In genomic region chr11:506238-506949, GRCh38 we compare ENCODE assay signal across 8 cellular contexts. TPM values are rescaled to one million over a fixed set of nuclear protein-coding genes. Genes with fewer than 3 reads are reported as not detected.
DNase-seq lines count a peak whose midpoint lies in the region; ATAC-seq and TF ChIP-seq lines count a peak whose summit lies in the region.

No MANE protein-coding gene starts in this region.

- WGBS in spleen, 5 donors: 0 to 1% (median 0%) methylated on average over 28 to 63 of the region's 63 CpGs

- peaks cover 41% of the 10 kb centered on the region for H3K4me1 Mint-ChIP-seq in activated B cell treated with CpG ODN at 0.5 μM for 24 hours

- H3K27me3 ChIP-seq in spleen (replicated peaks in 1 of 7): no peaks in the 10 kb centered on the region

- peaks cover 0 to 39% (median 9%) of the 10 kb centered on the region in 6 donors for H3K36me3 ChIP-seq in spleen

- no peaks in the 10 kb centered on the region for H3K9me3 Mint-ChIP-seq in activated B cell treated with CpG ODN at 0.5 μM for 24 hours

- DNase-seq in AG08395 (ENCODE audit: low spot score) (peak; percentile 97), NCI-H2227 treated with DMSO at 0.1 percent for 48 hours (lab: John Stamatoyannopoulos, UW) (peak; percentile 97), activated B cell treated with CpG ODN at 0.5 μM for 24 hours (peak; percentile 98), caudate nucleus (lab: John Stamatoyannopoulos, UW) (peak; percentile 77 to 98 (median 95)), iris pigment epithelial cell (ENCODE audit: low read depth) (peak; percentile 99), spleen (peak; percentile 99)

- H3K4me3 Mint-ChIP-seq in activated B cell treated with CpG ODN at 0.5 μM for 24 hours: peak overlapping the region; percentile 97

- H3K36me3 Mint-ChIP-seq in activated B cell treated with CpG ODN at 0.5 μM for 24 hours (ENCODE audit: low read depth): peaks cover 18% of the 10 kb centered on the region

- H3K9me3 ChIP-seq in spleen: no peaks in the 10 kb centered on the region

- CTCF ChIA-PET in activated B cell treated with CpG ODN at 0.5 μM for 24 hours (lab: Charles Lee): interaction anchor here (0.7 to 2.0 kb wide), 2 partner anchors 13 to 57 kb away, joined by 3 to 8 read pairs; partner anchors contain the start of gene PTDSS2

- peak overlapping the region; percentile 99 for H3K27ac Mint-ChIP-seq in activated B cell treated with CpG ODN at 0.5 μM for 24 hours

- TF ChIP-seq POLR2A in spleen (IDR thresholded peaks at IDR 0.05): peak in 2 of 3 donors; percentile 19 to 29

- TF ChIP-seq CTCF in activated B cell treated with CpG ODN at 0.5 μM for 24 hours (IDR thresholded peaks at IDR 0.05): no peak
- peak in 4 of 11 experiments; percentile 17 to 46 (median 24) for TF ChIP-seq CTCF in spleen (IDR thresholded peaks at IDR 0.05 in 8 of 11, conservative IDR thresholded peaks at IDR 0.05 in 3 of 11)

- H3K4me1 ChIP-seq in spleen: peaks cover 25 to 63% (median 55%) of the 10 kb centered on the region in 6 donors

- no peaks in the 10 kb centered on the region for H3K27me3 Mint-ChIP-seq in activated B cell treated with CpG ODN at 0.5 μM for 24 hours

- intact Hi-C loops in activated B cell treated with CpG ODN at 0.5 μM for 24 hours (cut with micrococcal nuclease) (loop anchor here (1.0 to 2.0 kb wide), 8 partner anchors 31 to 302 kb away; partner anchors contain the start of genes DEAF1, LRRC56, PHRF1 and PSMD13), spleen (cut with DNase I; ENCODE audit: low total_unique reads) (no loop called here)

- ATAC-seq in GM18909 (IDR thresholded peaks at IDR 0.05; ENCODE audit: poor library complexity, unreplicated experiment) (peak; percentile 76), HG03159 (IDR thresholded peaks at IDR 0.05; ENCODE audit: unreplicated experiment) (peak; percentile 59), activated B cell treated with CpG ODN at 0.5 μM for 24 hours (ENCODE audit: low read depth) (peak; percentile 70)

- H3K4me3 ChIP-seq in spleen: peak overlapping the region; percentile 61 to 94 (median 79)

- H3K27ac ChIP-seq in caudate nucleus (ENCODE audit: low read depth, low read length): peak overlapping the region; percentile 99
- peak overlapping the region; percentile 95 to 100 (median 99) for H3K27ac ChIP-seq in spleen

- POLR2A ChIA-PET in activated B cell treated with CpG ODN at 0.5 μM for 24 hours (lab: Charles Lee): interaction anchor here (0.6 to 3.0 kb wide), 27 partner anchors 8 to 305 kb away, joined by 3 to 45 read pairs (median 4); partner anchors contain the start of genes BET1L, HRAS, LRRC56 and PHRF1

RNA-seq across cellular contexts. Expression of gene RNH1, which starts 0.6 kb away (rescaled TPM):
- total RNA-seq in activated B cell treated with CpG ODN at 0.5 μM for 24 hours: 101 and 103 TPM in 2 replicates
- total RNA-seq in spleen: 100 to 1,000 TPM; 133 to 159 (median 147) TPM
- 100 to 1,000 TPM in 1 of 3 donors, 10 to 100 TPM in 2; 72.8 to 143 (median 83.8) TPM for polyA plus RNA-seq in spleen

RNA-seq across cellular contexts. Expression of gene HRAS, which starts 29.0 kb away (rescaled TPM):
- total RNA-seq in activated B cell treated with CpG ODN at 0.5 μM for 24 hours: 37.2 and 43.9 TPM in 2 replicates
- total RNA-seq in spleen: 10 to 100 TPM; 16.6 to 33.6 (median 30.3) TPM
- 10 to 100 TPM; 70.0 to 90.9 (median 90.7) TPM for polyA plus RNA-seq in spleen

RNA-seq across cellular contexts. Expression of gene LRRC56, which starts 30.9 kb away (rescaled TPM):
- total RNA-seq in activated B cell treated with CpG ODN at 0.5 μM for 24 hours: 7.1 and 7.9 TPM in 2 replicates
- 1 to 10 TPM; 1.0 to 3.3 (median 2.2) TPM for total RNA-seq in spleen
- 1 to 10 TPM; 2.2 to 4.6 (median 4.1) TPM for polyA plus RNA-seq in spleen

RNA-seq across cellular contexts. Expression of gene LMNTD2, which starts 54.1 kb away (rescaled TPM):
- total RNA-seq in activated B cell treated with CpG ODN at 0.5 μM for 24 hours (8.6 and 9.1 TPM in 2 replicates), spleen (10 to 100 TPM in 1 of 7 donors, 1 to 10 TPM in 6; 3.9 to 10.1 (median 6.3) TPM)
- 1 to 10 TPM; 5.0 to 8.3 (median 5.1) TPM for polyA plus RNA-seq in spleen

RNA-seq across cellular contexts. Expression of gene RASSF7, which starts 54.4 kb away (rescaled TPM):
- total RNA-seq in activated B cell treated with CpG ODN at 0.5 μM for 24 hours (14.2 and 14.9 TPM in 2 replicates), spleen (10 to 100 TPM in 6 of 7 donors, 1 to 10 TPM in 1; 8.3 to 39.6 (median 20.4) TPM)
- 10 to 100 TPM; 29.7 to 34.5 (median 30.7) TPM for polyA plus RNA-seq in spleen

Comparison
In these comparisons a context has a peak if more than half of its experiments do, and no peak if none do; other contexts are left out.
1. Peak in every context shown above with its lines: DNase-seq, ATAC-seq, H3K4me3 ChIP-seq and H3K27ac ChIP-seq.